Comparison of ENCODE assay signal across 8 cellular contexts in genomic region chr20:51318058-51318960, GRCh38.
DNase-seq lines count a peak whose midpoint lies in the region; ATAC-seq and TF ChIP-seq lines count a peak whose summit lies in the region.

No MANE protein-coding gene starts in this region.

- H3K9me3 ChIP-seq in Caco-2 (peaks cover 8% of the 10 kb centered on the region; the same call in 1 of the 2 replicates), Karpas-422 (ENCODE audit: low read length) (no peaks in the 10 kb centered on the region), upper lobe of left lung (no peaks in the 10 kb centered on the region)

- no peak overlapping the region for H3K4me3 Mint-ChIP-seq in Caco-2 (ENCODE audit: unreplicated experiment)

- H3K27me3 ChIP-seq in Caco-2 (replicated peaks; ENCODE audit: control insufficient read depth, insufficient read depth, low read length) (no peaks in the 10 kb centered on the region), Karpas-422 (ENCODE audit: low read length) (peaks cover 2% of the 10 kb centered on the region; the same call in 1 of the 2 replicates), upper lobe of left lung (no peaks in the 10 kb centered on the region)

- TF ChIP-seq POLR2A in upper lobe of left lung (IDR thresholded peaks at IDR 0.05) = no peak

- DNase-seq in Caco-2 (peak in 1 of 2 experiments; percentile 71), Karpas-422 (peak; percentile 90), cerebellar cortex (ENCODE audit: low spot score) (peak; percentile 10), mucosa of gallbladder (ENCODE audit: low spot score) (peak; percentile 33), upper lobe of left lung (peak; percentile 33 to 63)
- DNase-seq in activated CD4-positive, CD25-positive, alpha-beta regulatory T cell (lab: John Stamatoyannopoulos, UW) = peak in 3 of 4 experiments; percentile 16 to 26 (median 19)

- H3K4me3 ChIP-seq in Caco-2 (ENCODE audit: low read depth, low read length) (no peak overlapping the region), Karpas-422 (ENCODE audit: low read length) (no peak overlapping the region), upper lobe of left lung (no peak overlapping the region)

- peaks cover 1% of the 10 kb centered on the region for H3K4me1 Mint-ChIP-seq in Caco-2 (ENCODE audit: low read depth, unreplicated experiment)

- peaks cover 8% of the 10 kb centered on the region for H3K27me3 Mint-ChIP-seq in Caco-2 (ENCODE audit: insufficient read depth, unreplicated experiment)

- no peak overlapping the region for H3K4me2 ChIP-seq in Karpas-422 (ENCODE audit: low read depth, low read length, poor library complexity, severe bottlenecking)

- H3K4me1 ChIP-seq in Caco-2 (no peaks in the 10 kb centered on the region), Karpas-422 (ENCODE audit: low read length) (no peaks in the 10 kb centered on the region), upper lobe of left lung (no peaks in the 10 kb centered on the region)

- no peak overlapping the region for H3K9ac ChIP-seq in Karpas-422 (ENCODE audit: low read length)

- WGBS in upper lobe of left lung, 2 donors = 56 to 71% methylated on average over 16 to 27 of the region's 27 CpGs

- no peak overlapping the region for H2AFZ ChIP-seq in Karpas-422 (ENCODE audit: low read length)

- POLR2A ChIA-PET in Caco-2 (lab: Charles Lee) = no interaction called here

- H3K79me2 ChIP-seq in Karpas-422 (ENCODE audit: low read length) = no peaks in the 10 kb centered on the region

- no peaks in the 10 kb centered on the region for H3K36me3 Mint-ChIP-seq in Caco-2 (ENCODE audit: insufficient read depth, unreplicated experiment)

- H3K36me3 ChIP-seq in Caco-2 (ENCODE audit: control insufficient read depth, insufficient read depth, low read length) (no peaks in the 10 kb centered on the region), Karpas-422 (ENCODE audit: insufficient read depth, low read length) (no peaks in the 10 kb centered on the region), upper lobe of left lung (no peaks in the 10 kb centered on the region)

- H3K9me3 Mint-ChIP-seq in Caco-2 (ENCODE audit: unreplicated experiment) = peaks cover 13% of the 10 kb centered on the region

- H3K27ac Mint-ChIP-seq in Caco-2 (ENCODE audit: unreplicated experiment) = no peak overlapping the region

- no TSS peak for BruUV-seq in Caco-2 (replicated peaks; lab: Mats Ljungman, UMichigan)

- H3K9me2 ChIP-seq in Karpas-422 (replicated peaks; ENCODE audit: insufficient read depth, low read length) = no peaks in the 10 kb centered on the region

- intact Hi-C loops in Caco-2 (cut with micrococcal nuclease; ENCODE audit: unreplicated experiment) = no loop called here

- peak in 1 of 2 donors; percentile 28 for ATAC-seq in upper lobe of left lung (ENCODE audit: low FRiP score in 2 of 2)
- no peak for ATAC-seq in GM21619 (IDR thresholded peaks at IDR 0.05; ENCODE audit: unreplicated experiment)
- ATAC-seq in HG03571 (IDR thresholded peaks at IDR 0.05; ENCODE audit: unreplicated experiment) = no peak

- TF ChIP-seq CTCF in Caco-2 (IDR thresholded peaks at IDR 0.05; ENCODE audit: insufficient read depth in 1 of 2, low read depth in 1 of 2, low read length in 1 of 2, severe bottlenecking in 1 of 2, unreplicated experiment in 1 of 2) = peak; percentile 66 to 86
- TF ChIP-seq CTCF in upper lobe of left lung (IDR thresholded peaks at IDR 0.05) = peak; percentile 22 to 55 (median 36)

- no peak overlapping the region for H3K27ac ChIP-seq in Karpas-422 (ENCODE audit: low read length)
- H3K27ac ChIP-seq in upper lobe of left lung = no peak overlapping the region

- CTCF ChIA-PET in Caco-2 (lab: Charles Lee) = interaction anchor here (0.9 to 1.6 kb wide), 4 partner anchors 8 to 331 kb away, joined by 3 to 17 read pairs (median 4); no protein-coding TSS in a partner anchor

- no peaks in the 10 kb centered on the region for H4K20me1 ChIP-seq in Karpas-422 (ENCODE audit: insufficient read depth, low read depth, low read length)

- no peak for TF ChIP-seq EP300 in upper lobe of left lung (IDR thresholded peaks at IDR 0.05)
